8 cellular contexts compared by ENCODE assay signal in the genomic region with DNA sequence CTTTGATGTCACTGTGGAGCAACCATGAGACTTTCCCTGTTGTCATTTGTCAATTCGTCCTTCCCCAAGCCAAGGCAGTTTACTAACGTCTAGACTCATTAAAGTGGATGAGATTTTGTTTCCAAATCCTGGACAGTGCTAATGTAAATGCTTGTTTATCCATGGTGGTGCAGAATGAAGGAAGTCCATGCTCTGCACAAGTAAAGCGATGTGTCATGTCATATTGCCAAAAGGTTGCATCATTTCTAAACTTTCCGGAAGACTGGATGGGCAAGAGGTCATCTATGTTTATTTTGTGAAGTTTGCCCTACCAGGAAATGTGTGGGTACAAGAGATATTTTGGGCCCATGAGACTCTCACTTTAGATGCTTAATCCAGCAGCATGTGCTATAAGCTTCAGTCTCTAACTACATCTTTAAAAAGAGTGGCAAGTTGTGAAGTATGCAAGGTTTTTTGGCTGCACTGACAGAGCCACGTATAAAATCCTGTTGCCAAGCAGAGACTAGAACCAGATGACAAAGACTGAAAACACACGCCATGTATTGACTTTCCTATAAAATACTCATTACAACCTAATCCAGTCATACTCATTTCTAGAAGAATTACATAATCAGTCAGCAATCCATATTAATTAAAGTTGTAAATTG.
A peak's percentile ranks its signal among the peaks of the same experiment; 100 is the strongest.
DNase-seq lines count a peak whose midpoint lies in the region; ATAC-seq and TF ChIP-seq lines count a peak whose summit lies in the region.

No MANE protein-coding gene starts in this region.

- no peaks in the 10 kb centered on the region for H3K36me3 ChIP-seq in A673 (ENCODE audit: insufficient read depth, low read length, poor library complexity, severe bottlenecking)

- H3K9me3 ChIP-seq in A673 (ENCODE audit: low read depth, low read length, poor library complexity, severe bottlenecking), result no peaks in the 10 kb centered on the region

- H3K4me1 ChIP-seq in foreskin keratinocyte, result no peaks in the 10 kb centered on the region
- H3K4me1 ChIP-seq in A673 (ENCODE audit: insufficient read depth, low read length, poor library complexity, severe bottlenecking), result peaks cover 8% of the 10 kb centered on the region

- no TSS peak for BruUV-seq in A673 (replicated peaks; lab: Mats Ljungman, UMichigan)

- CTCF ChIA-PET in A673 (lab: Charles Lee), result no interaction called here

- H3K4me3 ChIP-seq in cardiac fibroblast (replicated peaks in 1 of 2; ENCODE audit: low read depth in 2 of 2, low read length in 2 of 2), result no peak overlapping the region
- H3K4me3 ChIP-seq in A673 (ENCODE audit: low read depth, low read length, poor library complexity, severe bottlenecking), result no peak overlapping the region

- ATAC-seq in GM19395 (IDR thresholded peaks at IDR 0.05; ENCODE audit: unreplicated experiment) (no peak), foreskin keratinocyte (no peak)

- no peak for TF ChIP-seq CTCF in cardiac fibroblast (IDR thresholded peaks at IDR 0.05; ENCODE audit: low read depth, low read length)
- no peak for TF ChIP-seq CTCF in foreskin keratinocyte (conservative IDR thresholded peaks at IDR 0.05)
- no peak for TF ChIP-seq CTCF in A673 (conservative IDR thresholded peaks at IDR 0.05; ENCODE audit: low read depth, low read length)

- DNase-seq in COLO829 (ENCODE audit: low spot score), result peak; percentile 48
- peak; percentile 97 for DNase-seq in MV-4-11 (lab: John Stamatoyannopoulos, UW)
- DNase-seq in cardiac fibroblast (ENCODE audit: low read depth in 2 of 2), result peak; percentile 86 to 90
- peak; percentile 40 for DNase-seq in mucosa of gallbladder (ENCODE audit: low spot score)
- no peak for DNase-seq in central memory CD4-positive, alpha-beta T cell
- no peak for DNase-seq in foreskin keratinocyte
- no peak for DNase-seq in A673 (ENCODE audit: low spot score)

- intact Hi-C loops in A673 (cut with micrococcal nuclease; ENCODE audit: unreplicated experiment), result no loop called here

- no peak overlapping the region for H3K27ac ChIP-seq in foreskin keratinocyte
- H3K27ac ChIP-seq in A673 (ENCODE audit: low read depth, low read length, poor library complexity, severe bottlenecking), result no peak overlapping the region

- POLR2A ChIA-PET in A673 (lab: Charles Lee; ENCODE audit: low non-redundant PET), result no interaction called here

- no peaks in the 10 kb centered on the region for H3K27me3 ChIP-seq in foreskin keratinocyte
- H3K27me3 ChIP-seq in A673 (replicated peaks; ENCODE audit: insufficient read depth, low read depth, low read length, poor library complexity), result no peaks in the 10 kb centered on the region

Comparison
In these comparisons a context has a peak if more than half of its experiments do, and no peak if none do; other contexts are left out.
1. DNase-seq: peak in COLO829 (single experiment), MV-4-11 (single experiment), cardiac fibroblast (2 of 2) and mucosa of gallbladder (single experiment); none in central memory CD4-positive, alpha-beta T cell (single experiment), foreskin keratinocyte (0 of 2) and A673 (single experiment).